In the genomic region with DNA sequence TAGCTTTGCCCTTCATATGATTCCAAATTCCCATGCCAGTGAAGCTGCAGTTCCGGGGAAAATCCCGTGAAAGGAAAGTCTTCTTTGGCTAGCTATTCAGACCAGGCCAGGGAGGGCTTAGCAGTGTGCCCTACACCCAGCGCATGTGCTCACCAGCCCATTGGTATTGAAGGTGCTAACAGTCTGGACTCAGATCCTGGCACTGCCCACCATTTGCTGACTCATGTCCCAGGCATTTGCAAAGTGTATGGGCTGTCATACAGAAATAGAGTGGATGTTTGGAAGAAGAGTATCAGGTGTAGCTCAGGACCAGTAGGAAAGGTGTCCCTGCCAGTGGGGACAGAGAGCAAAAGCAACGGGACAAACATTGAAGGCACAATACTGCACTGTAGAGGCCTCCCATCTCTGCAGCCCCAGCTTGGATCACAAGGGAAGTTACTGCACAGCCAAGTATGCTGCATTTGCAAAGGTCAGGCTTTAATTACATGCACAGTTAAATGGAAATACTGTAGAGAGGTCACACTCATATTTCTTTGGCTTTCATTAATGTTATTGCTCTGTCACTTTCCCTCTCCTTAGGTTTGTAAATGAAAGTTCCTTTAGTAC, we compare ENCODE assay signal across 14 cellular contexts.
DNase-seq lines count a peak whose midpoint lies in the region; ATAC-seq and TF ChIP-seq lines count a peak whose summit lies in the region.
"Had no signal": no experiment of that assay in that cellular context is flagged by ENCODE, and none has a peak within 500 bp of the region (broad histone marks: within the 10 kb centered on the region; RNA-seq: fewer than 3 reads in every experiment).

No MANE protein-coding gene starts in this region.

- H3K27me3 ChIP-seq in CD8-positive, alpha-beta memory T cell (ENCODE audit: insufficient read depth, low read length, poor library complexity, severe bottlenecking) = no peaks in the 10 kb centered on the region

- no peaks in the 10 kb centered on the region for H3K4me1 ChIP-seq in CD8-positive, alpha-beta memory T cell (ENCODE audit: insufficient read depth, low read length)

- DNase-seq in Right ventricle myocardium inferior (ENCODE audit: missing footprints) (no peak), cardiac septum (ENCODE audit: low spot score) (no peak), glomerular visceral epithelial cell (ENCODE audit: extremely low spot score) (peak; percentile 44), SKM-1 (lab: John Stamatoyannopoulos, UW; ENCODE audit: unreplicated experiment) (no peak), NCI-H2081 (lab: John Stamatoyannopoulos, UW) (no peak)
- DNase-seq in CD8-positive, alpha-beta memory T cell = no peak
- DNase-seq in stimulated activated CD4-positive, alpha-beta T cell treated with anti-CD3 and anti-CD28 coated beads, Interleukin-1b, Interleukin-23, amount 100 ng/mL, for 48 hours = no peak
- DNase-seq: activated CD4-positive, alpha-beta T cell treated with anti-CD3 and anti-CD28 coated beads for 48 hours; HFFc6; hypothalamus; stimulated activated CD8-positive, alpha-beta memory T cell treated with anti-CD3 and anti-CD28 coated beads, Interleukin-4, amount 100 ng/mL, for 48 hours; T-cell had no signal

- peaks cover 0 to 1% of the 10 kb centered on the region in 2 donors for H3K27me3 Mint-ChIP-seq in CD8-positive, alpha-beta memory T cell
- H3K27me3 Mint-ChIP-seq: T-cell had no signal

- no peaks in the 10 kb centered on the region for H3K36me3 ChIP-seq in CD8-positive, alpha-beta memory T cell (ENCODE audit: insufficient read depth, low read length)

- POLR2A ChIA-PET in CD8-positive, alpha-beta memory T cell (lab: Charles Lee) = no interaction called here

- H3K27ac Mint-ChIP-seq in CD8-positive, alpha-beta memory T cell = no peak overlapping the region
- H3K27ac Mint-ChIP-seq: brain, HFFc6, T-cell had no signal

- H3K9me3 ChIP-seq in CD8-positive, alpha-beta memory T cell (ENCODE audit: low read length) = no peaks in the 10 kb centered on the region

- no peak overlapping the region for H3K4me3 Mint-ChIP-seq in CD8-positive, alpha-beta memory T cell
- H3K4me3 Mint-ChIP-seq: brain, HFFc6, T-cell had no signal

- intact Hi-C loops in Right ventricle myocardium inferior (cut with DNase I) = no loop called here
- intact Hi-C loops in cardiac septum (cut with DNase I) = no loop called here

- ATAC-seq in Right ventricle myocardium inferior (peak; percentile 49), SK-N-SH treated with all-trans-retinoic acid at 6 μM for 48 hours (peak; percentile 85)
- ATAC-seq: T-cell had no signal

- H3K36me3 Mint-ChIP-seq in CD8-positive, alpha-beta memory T cell = peaks cover 2 to 11% (median 7%) of the 10 kb centered on the region in 3 donors
- H3K36me3 Mint-ChIP-seq: brain had no signal

- H3K4me1 Mint-ChIP-seq in CD8-positive, alpha-beta memory T cell = peaks cover 0 to 2% (median 1%) of the 10 kb centered on the region in 3 donors
- H3K4me1 Mint-ChIP-seq: T-cell had no signal

- H3K27ac ChIP-seq in CD8-positive, alpha-beta memory T cell (ENCODE audit: low read depth, low read length) = no peak overlapping the region

- CTCF ChIA-PET in CD8-positive, alpha-beta memory T cell (lab: Charles Lee) = no interaction called here

- H3K9me3 Mint-ChIP-seq in CD8-positive, alpha-beta memory T cell = no peaks in the 10 kb centered on the region
- H3K9me3 Mint-ChIP-seq: brain, HFFc6, T-cell had no signal

- H3K4me3 ChIP-seq in CD8-positive, alpha-beta memory T cell (ENCODE audit: low read length) = no peak overlapping the region

TF ChIP-seq in SK-N-SH treated with all-trans-retinoic acid at 6 μM for 48 hours, 23 proteins besides CTCF, POLR2A, EP300 and RAD21:
- TF ChIP-seq TOX (CRISPR knock-in tag; IDR thresholded peaks at IDR 0.05; ENCODE audit: borderline replicate concordance) (no peak), PPARA (CRISPR knock-in tag; IDR thresholded peaks at IDR 0.05; ENCODE audit: borderline replicate concordance) (no peak), TCF4 (CRISPR knock-in tag; IDR thresholded peaks at IDR 0.05; ENCODE audit: borderline replicate concordance) (no peak), ZFP3 (CRISPR knock-in tag; IDR thresholded peaks at IDR 0.05) (no peak), ISL1 (CRISPR knock-in tag; IDR thresholded peaks at IDR 0.05) (no peak), GLIS3 (CRISPR knock-in tag; IDR thresholded peaks at IDR 0.05) (no peak), RARB (CRISPR knock-in tag; IDR thresholded peaks at IDR 0.05) (no peak), ESRRG (CRISPR knock-in tag; IDR thresholded peaks at IDR 0.05) (no peak)
- TF ChIP-seq, protein P1, sequence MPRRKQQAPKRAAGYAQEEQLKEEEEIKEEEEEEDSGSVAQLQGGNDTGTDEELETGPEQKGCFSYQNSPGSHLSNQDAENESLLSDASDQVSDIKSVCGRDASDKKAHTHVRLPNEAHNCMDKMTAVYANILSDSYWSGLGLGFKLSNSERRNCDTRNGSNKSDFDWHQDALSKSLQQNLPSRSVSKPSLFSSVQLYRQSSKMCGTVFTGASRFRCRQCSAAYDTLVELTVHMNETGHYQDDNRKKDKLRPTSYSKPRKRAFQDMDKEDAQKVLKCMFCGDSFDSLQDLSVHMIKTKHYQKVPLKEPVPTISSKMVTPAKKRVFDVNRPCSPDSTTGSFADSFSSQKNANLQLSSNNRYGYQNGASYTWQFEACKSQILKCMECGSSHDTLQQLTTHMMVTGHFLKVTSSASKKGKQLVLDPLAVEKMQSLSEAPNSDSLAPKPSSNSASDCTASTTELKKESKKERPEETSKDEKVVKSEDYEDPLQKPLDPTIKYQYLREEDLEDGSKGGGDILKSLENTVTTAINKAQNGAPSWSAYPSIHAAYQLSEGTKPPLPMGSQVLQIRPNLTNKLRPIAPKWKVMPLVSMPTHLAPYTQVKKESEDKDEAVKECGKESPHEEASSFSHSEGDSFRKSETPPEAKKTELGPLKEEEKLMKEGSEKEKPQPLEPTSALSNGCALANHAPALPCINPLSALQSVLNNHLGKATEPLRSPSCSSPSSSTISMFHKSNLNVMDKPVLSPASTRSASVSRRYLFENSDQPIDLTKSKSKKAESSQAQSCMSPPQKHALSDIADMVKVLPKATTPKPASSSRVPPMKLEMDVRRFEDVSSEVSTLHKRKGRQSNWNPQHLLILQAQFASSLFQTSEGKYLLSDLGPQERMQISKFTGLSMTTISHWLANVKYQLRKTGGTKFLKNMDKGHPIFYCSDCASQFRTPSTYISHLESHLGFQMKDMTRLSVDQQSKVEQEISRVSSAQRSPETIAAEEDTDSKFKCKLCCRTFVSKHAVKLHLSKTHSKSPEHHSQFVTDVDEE (CRISPR knock-in tag; IDR thresholded peaks at IDR 0.05) = no peak
